In genomic region chr7:85424298-85424697, GRCh38 we compare ENCODE assay signal across 20 cellular contexts.
A peak's percentile ranks its signal among the peaks of the same experiment; 100 is the strongest.
DNase-seq lines count a peak whose midpoint lies in the region; TF ChIP-seq lines count a peak whose summit lies in the region.
"Had no signal": no experiment of that assay in that cellular context is flagged by ENCODE, and none has a peak within 500 bp of the region (broad histone marks: within the 10 kb centered on the region; RNA-seq: fewer than 3 reads in every experiment).

No MANE protein-coding gene starts in this region.

- H3K36me3 ChIP-seq in endodermal cell (ENCODE audit: control insufficient read depth, insufficient read depth, low read length), result no peaks in the 10 kb centered on the region
- H3K36me3 ChIP-seq in neural progenitor cell, result no peaks in the 10 kb centered on the region
- no peaks in the 10 kb centered on the region for H3K36me3 ChIP-seq in spleen
- H3K36me3 ChIP-seq: BLaER1 had no signal

- intact Hi-C loops in spleen (cut with DNase I; ENCODE audit: low total_unique reads), result no loop called here

- H3F3A ChIP-seq in neural progenitor cell (ENCODE audit: low read depth), result no peaks in the 10 kb centered on the region

- TF ChIP-seq CTCF in endodermal cell (conservative IDR thresholded peaks at IDR 0.05) (no peak), neural progenitor cell (IDR thresholded peaks at IDR 0.05) (no peak), spleen (IDR thresholded peaks at IDR 0.05 in 8 of 11, conservative IDR thresholded peaks at IDR 0.05 in 3 of 11) (no peak)

- H3K4me3 ChIP-seq in endodermal cell (ENCODE audit: low read length) (no peak overlapping the region), neural progenitor cell (no peak overlapping the region), spleen (no peak overlapping the region)
- H3K4me3 ChIP-seq: BLaER1, GM12878, GM23248 had no signal

- H3K9ac ChIP-seq in endodermal cell (ENCODE audit: extremely low read depth, low read length, poor library complexity, severe bottlenecking), result no peak overlapping the region
- no peak overlapping the region for H3K9ac ChIP-seq in neural progenitor cell
- H3K9ac ChIP-seq: BLaER1, GM23248 had no signal

- H4K20me1 ChIP-seq in neural progenitor cell (ENCODE audit: low read depth), result no peaks in the 10 kb centered on the region
- H4K20me1 ChIP-seq: BLaER1 had no signal

- H3K4me1 Mint-ChIP-seq in endodermal cell, result no peaks in the 10 kb centered on the region
- peaks cover 3% of the 10 kb centered on the region for H3K4me1 Mint-ChIP-seq in neural progenitor cell
- H3K4me1 Mint-ChIP-seq: B cell had no signal

- H3K27ac ChIP-seq in endodermal cell (ENCODE audit: low read depth, low read length) (no peak overlapping the region), neural progenitor cell (no peak overlapping the region), spleen (no peak overlapping the region)
- H3K27ac ChIP-seq: 22Rv1, BLaER1, C4-2B, GM23248 had no signal

- no peaks in the 10 kb centered on the region for H3K9me3 ChIP-seq in endodermal cell (ENCODE audit: control insufficient read depth, low read length)
- no peaks in the 10 kb centered on the region for H3K9me3 ChIP-seq in neural progenitor cell (ENCODE audit: low read depth)
- H3K9me3 ChIP-seq in spleen, result no peaks in the 10 kb centered on the region
- H3K9me3 ChIP-seq: Caco-2 had no signal

- 96% methylated on average over 7 of the region's 7 CpGs; no CpG with 5 or more reads in 1 of the 2 experiments for WGBS in endodermal cell (ENCODE audit: insufficient coverage in 1 of 2, insufficient read length in 1 of 2), 2 experiments
- WGBS in spleen, 5 donors, result 91 to 97% (median 92%) methylated on average over 7 of the region's 7 CpGs

- peak overlapping the region; percentile 50 for H2AFZ ChIP-seq in neural progenitor cell (replicated peaks)
- H2AFZ ChIP-seq: GM23248 had no signal

- no peak overlapping the region for H3K4me2 ChIP-seq in neural progenitor cell
- H3K4me2 ChIP-seq: BLaER1 had no signal

- H3K4me3 Mint-ChIP-seq in endodermal cell (no peak overlapping the region), neural progenitor cell (no peak overlapping the region)
- H3K4me3 Mint-ChIP-seq: B cell; CD4-positive, CD25-positive, alpha-beta regulatory T cell; CD8-positive, alpha-beta T cell had no signal

- peak; percentile 36 for DNase-seq in activated effector memory CD4-positive, alpha-beta T cell treated with anti-CD3 and anti-CD28 coated beads, Interleukin-2, amount 50 U/mL, for 16 hours
- no peak for DNase-seq in activated effector memory CD4-positive, alpha-beta T cell treated with Interleukin-2 at 50 U/mL for 16 hours
- DNase-seq in endodermal cell (peak; percentile 39), neural progenitor cell (ENCODE audit: low spot score) (no peak), spleen (peak; percentile 64), cerebellar cortex (ENCODE audit: low spot score) (no peak), anterior cingulate cortex (lab: John Stamatoyannopoulos, UW) (no peak), midbrain (lab: John Stamatoyannopoulos, UW) (no peak)
- DNase-seq: Caco-2; CD4-positive, CD25-positive, alpha-beta regulatory T cell; CD8-positive, alpha-beta T cell; DMS153; DND-41; GM23248; HCEC 1CT had no signal

- H3K27me3 Mint-ChIP-seq in endodermal cell (ENCODE audit: insufficient read depth) (no peaks in the 10 kb centered on the region), neural progenitor cell (ENCODE audit: insufficient read depth, low read depth) (no peaks in the 10 kb centered on the region)
- H3K27me3 Mint-ChIP-seq: B cell; CD4-positive, CD25-positive, alpha-beta regulatory T cell had no signal

- no peaks in the 10 kb centered on the region for H3K4me1 ChIP-seq in endodermal cell (ENCODE audit: control insufficient read depth, insufficient read depth, low read length)
- no peaks in the 10 kb centered on the region for H3K4me1 ChIP-seq in neural progenitor cell
- peaks cover 0 to 3% (median 0%) of the 10 kb centered on the region in 6 donors for H3K4me1 ChIP-seq in spleen
- H3K4me1 ChIP-seq: Caco-2 had no signal

- no peaks in the 10 kb centered on the region for H3K27me3 ChIP-seq in endodermal cell (ENCODE audit: control insufficient read depth, insufficient read depth, low read length, poor library complexity, severe bottlenecking)
- no peaks in the 10 kb centered on the region for H3K27me3 ChIP-seq in neural progenitor cell
- no peaks in the 10 kb centered on the region for H3K27me3 ChIP-seq in spleen (replicated peaks in 1 of 7)
- H3K27me3 ChIP-seq: BLaER1 had no signal

- H3K36me3 Mint-ChIP-seq in endodermal cell (ENCODE audit: low read depth) (no peaks in the 10 kb centered on the region), neural progenitor cell (no peaks in the 10 kb centered on the region)
- H3K36me3 Mint-ChIP-seq: CD4-positive, CD25-positive, alpha-beta regulatory T cell; CD8-positive, alpha-beta T cell had no signal

- H3K79me2 ChIP-seq in neural progenitor cell (ENCODE audit: low read depth), result no peaks in the 10 kb centered on the region

- H3K27ac Mint-ChIP-seq in endodermal cell (no peak overlapping the region), neural progenitor cell (no peak overlapping the region)
- H3K27ac Mint-ChIP-seq: B cell; CD4-positive, CD25-positive, alpha-beta regulatory T cell; CD8-positive, alpha-beta T cell had no signal

- no peak for TF ChIP-seq POLR2A in spleen (IDR thresholded peaks at IDR 0.05)

- H3K9me3 Mint-ChIP-seq in endodermal cell (no peaks in the 10 kb centered on the region), neural progenitor cell (no peaks in the 10 kb centered on the region)
- H3K9me3 Mint-ChIP-seq: CD8-positive, alpha-beta T cell had no signal

Comparison
In these comparisons a context has a peak if more than half of its experiments do, and no peak if none do; other contexts are left out.
1. DNase-seq: peak in activated effector memory CD4-positive, alpha-beta T cell treated with anti-CD3 and anti-CD28 coated beads, Interleukin-2, amount 50 U/mL, for 16 hours (single experiment), endodermal cell (single experiment) and spleen (single experiment); none in activated effector memory CD4-positive, alpha-beta T cell treated with Interleukin-2 at 50 U/mL for 16 hours (single experiment), neural progenitor cell (single experiment), cerebellar cortex (single experiment), anterior cingulate cortex (0 of 58) and midbrain (single experiment).